8 cellular contexts compared by ENCODE assay signal in genomic region chr1:144412491-144413403, GRCh38. TPM values are rescaled to one million over a fixed set of nuclear protein-coding genes. Genes with fewer than 3 reads are reported as not detected.
DNase-seq lines count a peak whose midpoint lies in the region; ATAC-seq and TF ChIP-seq lines count a peak whose summit lies in the region.
"Not testable (repeated sequence)": the region's sequence is repeated elsewhere in the genome, so short reads cannot be mapped to it uniquely, and the experiment has no call there.

No MANE protein-coding gene starts in this region.

- H3K4me3 ChIP-seq in HUES64 (ENCODE audit: low read length) = peak overlapping the region; percentile 55
- peak overlapping the region; percentile 57; the same call in 1 of the 2 replicates for H3K4me3 ChIP-seq in PC-9
- H3K4me3 ChIP-seq in esophagus muscularis mucosa = peak overlapping the region; percentile 47 to 67 (median 56)

- ATAC-seq in GM21619 (IDR thresholded peaks at IDR 0.05; ENCODE audit: unreplicated experiment) = peak; percentile 90

- not testable (repeated sequence) for TF ChIP-seq CTCF in PC-9 (conservative IDR thresholded peaks at IDR 0.05); esophagus muscularis mucosa (IDR thresholded peaks at IDR 0.05)

- H3K27ac ChIP-seq in HUES64 (ENCODE audit: low read depth, low read length) = not testable (repeated sequence)
- H3K27ac ChIP-seq in PC-9 (peak overlapping the region; percentile 74), esophagus muscularis mucosa (replicated peaks in 1 of 4) (peak overlapping the region; percentile 78 to 85 (median 83))

- not testable (repeated sequence) for H3K27me3 ChIP-seq in HUES64 (ENCODE audit: insufficient read depth, low read length); PC-9 (ENCODE audit: insufficient read depth, low read depth); esophagus muscularis mucosa

- not testable (repeated sequence) for H3F3A ChIP-seq in PC-9 (ENCODE audit: insufficient read depth, low read depth)

- CTCF ChIA-PET in PC-9 (lab: Charles Lee) = not testable (repeated sequence)

- 1% methylated on average over 26 of the region's 41 CpGs for WGBS in HUES64
- 2% methylated on average over 33 of the region's 41 CpGs for WGBS in esophagus muscularis mucosa

- not testable (repeated sequence) for H3K79me2 ChIP-seq in PC-9 (ENCODE audit: low read depth)

- H3K4me2 ChIP-seq in PC-9 = peak overlapping the region; percentile 72

- H4K20me1 ChIP-seq in PC-9 (ENCODE audit: insufficient read depth) = not testable (repeated sequence)

- H3K9me3 ChIP-seq in HUES64 (ENCODE audit: insufficient read depth, low read depth, low read length); PC-9 (ENCODE audit: insufficient read depth, low read depth); esophagus muscularis mucosa: not testable (repeated sequence)

- peak; percentile 100 for TF ChIP-seq POLR2A in esophagus muscularis mucosa (IDR thresholded peaks at IDR 0.05; ENCODE audit: low read depth)

- intact Hi-C loops in PC-9 (cut with micrococcal nuclease; ENCODE audit: unreplicated experiment); esophagus muscularis mucosa (cut with DNase I): not testable (repeated sequence)

- peak overlapping the region; percentile 44; the same call in 1 of the 2 replicates for H3K9ac ChIP-seq in HUES64 (ENCODE audit: low read depth, low read length)

- H3K9me2 ChIP-seq in PC-9 (ENCODE audit: insufficient read depth) = not testable (repeated sequence)

- not testable (repeated sequence) for TF ChIP-seq EP300 in esophagus muscularis mucosa (IDR thresholded peaks at IDR 0.05)

- H2AFZ ChIP-seq in PC-9 = peak overlapping the region; percentile 72

- not testable (repeated sequence) for H3K4me1 ChIP-seq in HUES64 (ENCODE audit: insufficient read depth, low read length); PC-9 (replicated peaks; ENCODE audit: insufficient read depth); esophagus muscularis mucosa

- POLR2A ChIA-PET in PC-9 (lab: Charles Lee; ENCODE audit: unreplicated experiment) = interaction anchor here (0.6 kb wide), 3 partner anchors 47 to 1566 kb away, joined by 3 to 12 read pairs (median 10); no protein-coding TSS in a partner anchor

- peak; percentile 89 for DNase-seq in DMS153 treated with DMSO at 0.1 percent for 48 hours (lab: John Stamatoyannopoulos, UW; ENCODE audit: unreplicated experiment)
- DNase-seq in PC-9 = peak; percentile 79 to 97
- DNase-seq in activated T-cell treated with anti-CD3 and anti-CD28 coated beads, Interleukin-2, amount 50 U/mL, for 48 hours = peak; percentile 89
- DNase-seq in esophagus muscularis mucosa (ENCODE audit: extremely low spot score) = peak; percentile 97
- DNase-seq in mucosa of gallbladder (ENCODE audit: low spot score) = peak; percentile 79
- DNase-seq in stimulated activated CD8-positive, alpha-beta memory T cell treated with anti-CD3 and anti-CD28 coated beads, Interleukin-15, amount 100 ng/mL, for 4 hours (ENCODE audit: low read depth in 2 of 2) = peak; percentile 49 to 76

- not testable (repeated sequence) for H3K36me3 ChIP-seq in HUES64 (ENCODE audit: insufficient read depth, low read length); PC-9 (ENCODE audit: low read depth); esophagus muscularis mucosa

- BruUV-seq in PC-9 (replicated peaks; lab: Mats Ljungman, UMichigan) = TSS peak; percentile 97

RNA-seq across cellular contexts. Expression of gene PPIAL4E, which starts 39.3 kb away (rescaled TPM):
- polyA plus RNA-seq in HUES64 (2013, experiment 1 of 2) = not detected
- polyA plus RNA-seq in HUES64 (2013, experiment 2 of 2) = not detected
- total RNA-seq in PC-9 (2021) (not detected in 2 replicates), esophagus muscularis mucosa (not detected), mucosa of gallbladder (not detected)

RNA-seq across cellular contexts. Expression of gene NBPF15, which starts 48.7 kb away (rescaled TPM):
- 11.3 TPM for polyA plus RNA-seq in HUES64 (2013, experiment 1 of 2)
- polyA plus RNA-seq in HUES64 (2013, experiment 2 of 2) = 15.8 TPM
- total RNA-seq in PC-9 (2021) (29.9 and 42.6 TPM in 2 replicates), esophagus muscularis mucosa (10 to 100 TPM; 14.1 to 27.8 (median 18.4) TPM), mucosa of gallbladder (29.8 TPM)
